ENCODE assay signal across 1 cellular context in the genomic region with DNA sequence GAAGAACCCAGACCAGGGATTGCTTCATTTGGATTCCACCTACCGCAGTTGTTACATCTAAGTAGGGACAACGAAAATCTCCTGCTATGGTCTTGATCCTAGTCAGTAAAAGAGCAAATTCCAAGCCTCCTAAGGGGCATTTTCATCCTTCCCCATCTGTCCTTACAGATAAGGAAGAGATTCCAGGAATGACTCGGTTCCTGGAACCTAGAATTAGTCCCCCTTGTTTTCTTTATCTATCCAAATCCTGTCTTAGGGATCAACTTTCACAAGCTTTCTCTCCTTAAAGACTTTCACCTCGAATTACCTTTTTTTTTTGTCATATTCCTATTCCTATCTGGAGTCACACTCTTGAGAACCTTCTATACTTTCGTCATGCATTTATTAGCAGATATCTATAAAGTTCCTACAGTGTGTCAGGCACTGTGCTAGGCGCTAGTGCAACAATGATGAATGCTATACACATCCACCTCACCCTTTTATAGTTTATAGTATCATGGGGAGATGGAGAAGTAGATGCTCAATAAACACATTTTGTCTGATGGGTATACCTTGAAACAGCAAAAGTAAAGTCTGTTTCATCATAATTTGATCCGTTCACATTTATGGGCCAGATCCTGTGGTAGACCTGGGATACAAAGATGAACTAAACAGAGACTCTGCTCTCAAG.
A peak's percentile ranks its signal among the peaks of the same experiment; 100 is the strongest.
TF ChIP-seq lines count a peak whose summit lies in the region.

No MANE protein-coding gene starts in this region.

TF ChIP-seq in K562, 482 proteins besides CTCF, POLR2A, EP300 and RAD21 (continued from another document and continues in another):
- TF ChIP-seq, protein P1, sequence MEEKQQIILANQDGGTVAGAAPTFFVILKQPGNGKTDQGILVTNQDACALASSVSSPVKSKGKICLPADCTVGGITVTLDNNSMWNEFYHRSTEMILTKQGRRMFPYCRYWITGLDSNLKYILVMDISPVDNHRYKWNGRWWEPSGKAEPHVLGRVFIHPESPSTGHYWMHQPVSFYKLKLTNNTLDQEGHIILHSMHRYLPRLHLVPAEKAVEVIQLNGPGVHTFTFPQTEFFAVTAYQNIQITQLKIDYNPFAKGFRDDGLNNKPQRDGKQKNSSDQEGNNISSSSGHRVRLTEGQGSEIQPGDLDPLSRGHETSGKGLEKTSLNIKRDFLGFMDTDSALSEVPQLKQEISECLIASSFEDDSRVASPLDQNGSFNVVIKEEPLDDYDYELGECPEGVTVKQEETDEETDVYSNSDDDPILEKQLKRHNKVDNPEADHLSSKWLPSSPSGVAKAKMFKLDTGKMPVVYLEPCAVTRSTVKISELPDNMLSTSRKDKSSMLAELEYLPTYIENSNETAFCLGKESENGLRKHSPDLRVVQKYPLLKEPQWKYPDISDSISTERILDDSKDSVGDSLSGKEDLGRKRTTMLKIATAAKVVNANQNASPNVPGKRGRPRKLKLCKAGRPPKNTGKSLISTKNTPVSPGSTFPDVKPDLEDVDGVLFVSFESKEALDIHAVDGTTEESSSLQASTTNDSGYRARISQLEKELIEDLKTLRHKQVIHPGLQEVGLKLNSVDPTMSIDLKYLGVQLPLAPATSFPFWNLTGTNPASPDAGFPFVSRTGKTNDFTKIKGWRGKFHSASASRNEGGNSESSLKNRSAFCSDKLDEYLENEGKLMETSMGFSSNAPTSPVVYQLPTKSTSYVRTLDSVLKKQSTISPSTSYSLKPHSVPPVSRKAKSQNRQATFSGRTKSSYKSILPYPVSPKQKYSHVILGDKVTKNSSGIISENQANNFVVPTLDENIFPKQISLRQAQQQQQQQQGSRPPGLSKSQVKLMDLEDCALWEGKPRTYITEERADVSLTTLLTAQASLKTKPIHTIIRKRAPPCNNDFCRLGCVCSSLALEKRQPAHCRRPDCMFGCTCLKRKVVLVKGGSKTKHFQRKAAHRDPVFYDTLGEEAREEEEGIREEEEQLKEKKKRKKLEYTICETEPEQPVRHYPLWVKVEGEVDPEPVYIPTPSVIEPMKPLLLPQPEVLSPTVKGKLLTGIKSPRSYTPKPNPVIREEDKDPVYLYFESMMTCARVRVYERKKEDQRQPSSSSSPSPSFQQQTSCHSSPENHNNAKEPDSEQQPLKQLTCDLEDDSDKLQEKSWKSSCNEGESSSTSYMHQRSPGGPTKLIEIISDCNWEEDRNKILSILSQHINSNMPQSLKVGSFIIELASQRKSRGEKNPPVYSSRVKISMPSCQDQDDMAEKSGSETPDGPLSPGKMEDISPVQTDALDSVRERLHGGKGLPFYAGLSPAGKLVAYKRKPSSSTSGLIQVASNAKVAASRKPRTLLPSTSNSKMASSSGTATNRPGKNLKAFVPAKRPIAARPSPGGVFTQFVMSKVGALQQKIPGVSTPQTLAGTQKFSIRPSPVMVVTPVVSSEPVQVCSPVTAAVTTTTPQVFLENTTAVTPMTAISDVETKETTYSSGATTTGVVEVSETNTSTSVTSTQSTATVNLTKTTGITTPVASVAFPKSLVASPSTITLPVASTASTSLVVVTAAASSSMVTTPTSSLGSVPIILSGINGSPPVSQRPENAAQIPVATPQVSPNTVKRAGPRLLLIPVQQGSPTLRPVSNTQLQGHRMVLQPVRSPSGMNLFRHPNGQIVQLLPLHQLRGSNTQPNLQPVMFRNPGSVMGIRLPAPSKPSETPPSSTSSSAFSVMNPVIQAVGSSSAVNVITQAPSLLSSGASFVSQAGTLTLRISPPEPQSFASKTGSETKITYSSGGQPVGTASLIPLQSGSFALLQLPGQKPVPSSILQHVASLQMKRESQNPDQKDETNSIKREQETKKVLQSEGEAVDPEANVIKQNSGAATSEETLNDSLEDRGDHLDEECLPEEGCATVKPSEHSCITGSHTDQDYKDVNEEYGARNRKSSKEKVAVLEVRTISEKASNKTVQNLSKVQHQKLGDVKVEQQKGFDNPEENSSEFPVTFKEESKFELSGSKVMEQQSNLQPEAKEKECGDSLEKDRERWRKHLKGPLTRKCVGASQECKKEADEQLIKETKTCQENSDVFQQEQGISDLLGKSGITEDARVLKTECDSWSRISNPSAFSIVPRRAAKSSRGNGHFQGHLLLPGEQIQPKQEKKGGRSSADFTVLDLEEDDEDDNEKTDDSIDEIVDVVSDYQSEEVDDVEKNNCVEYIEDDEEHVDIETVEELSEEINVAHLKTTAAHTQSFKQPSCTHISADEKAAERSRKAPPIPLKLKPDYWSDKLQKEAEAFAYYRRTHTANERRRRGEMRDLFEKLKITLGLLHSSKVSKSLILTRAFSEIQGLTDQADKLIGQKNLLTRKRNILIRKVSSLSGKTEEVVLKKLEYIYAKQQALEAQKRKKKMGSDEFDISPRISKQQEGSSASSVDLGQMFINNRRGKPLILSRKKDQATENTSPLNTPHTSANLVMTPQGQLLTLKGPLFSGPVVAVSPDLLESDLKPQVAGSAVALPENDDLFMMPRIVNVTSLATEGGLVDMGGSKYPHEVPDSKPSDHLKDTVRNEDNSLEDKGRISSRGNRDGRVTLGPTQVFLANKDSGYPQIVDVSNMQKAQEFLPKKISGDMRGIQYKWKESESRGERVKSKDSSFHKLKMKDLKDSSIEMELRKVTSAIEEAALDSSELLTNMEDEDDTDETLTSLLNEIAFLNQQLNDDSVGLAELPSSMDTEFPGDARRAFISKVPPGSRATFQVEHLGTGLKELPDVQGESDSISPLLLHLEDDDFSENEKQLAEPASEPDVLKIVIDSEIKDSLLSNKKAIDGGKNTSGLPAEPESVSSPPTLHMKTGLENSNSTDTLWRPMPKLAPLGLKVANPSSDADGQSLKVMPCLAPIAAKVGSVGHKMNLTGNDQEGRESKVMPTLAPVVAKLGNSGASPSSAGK (IDR thresholded peaks at IDR 0.05) = no peak
- TF ChIP-seq RAD51 (IDR thresholded peaks at IDR 0.05; ENCODE audit: borderline replicate concordance, low read depth) (no peak), DPF2 (IDR thresholded peaks at IDR 0.05) (0 out of 2 replicates have a peak, but pooled peaks have one; percentile 61), ESRRB (CRISPR knock-in tag; IDR thresholded peaks at IDR 0.05; ENCODE audit: borderline replicate concordance) (no peak), MCM3 (IDR thresholded peaks at IDR 0.05) (no peak), ZNF696 (CRISPR knock-in tag; conservative IDR thresholded peaks at IDR 0.05) (no peak), TAL1 (IDR thresholded peaks at IDR 0.05) (peak; percentile 64), ZNF175 (CRISPR knock-in tag; IDR thresholded peaks at IDR 0.05; ENCODE audit: low read depth) (0 out of 2 replicates have a peak, but pooled peaks have one; percentile 41), IRF2 (CRISPR knock-in tag; IDR thresholded peaks at IDR 0.05) (no peak), ZNF507 (tag; conservative IDR thresholded peaks at IDR 0.05) (peak; percentile 97), ZNF766 (CRISPR knock-in tag; conservative IDR thresholded peaks at IDR 0.05) (peak; percentile 25; the same call in 1 of the 2 replicates), YY1 (IDR thresholded peaks at IDR 0.05; ENCODE audit: borderline replicate concordance in 1 of 3, control insufficient read depth in 1 of 3, extremely low read depth in 1 of 3, insufficient read depth in 3 of 3, insufficient read length in 1 of 3, insufficient replicate concordance in 2 of 3, low read depth in 1 of 3, low read length in 2 of 3) (no peak), NUFIP1 (IDR thresholded peaks at IDR 0.05; ENCODE audit: partially characterized antibody) (no peak), NFYB (IDR thresholded peaks at IDR 0.05; ENCODE audit: extremely low read depth, insufficient read length) (no peak), ILF3 (IDR thresholded peaks at IDR 0.05; ENCODE audit: borderline replicate concordance) (no peak), ZNF146 (CRISPR knock-in tag; IDR thresholded peaks at IDR 0.05; ENCODE audit: unreplicated experiment) (no peak), ZBTB7A (IDR thresholded peaks at IDR 0.05; ENCODE audit: borderline replicate concordance, control insufficient read depth, low read depth, low read length) (no peak), ZNF717 (CRISPR knock-in tag; IDR thresholded peaks at IDR 0.05) (no peak), ZC3H11A (IDR thresholded peaks at IDR 0.05; ENCODE audit: low read depth, low read length) (no peak), NR2C2 (CRISPR knock-in tag; IDR thresholded peaks at IDR 0.05) (no peak), NR2C2 (tag; IDR thresholded peaks at IDR 0.05) (no peak), SAP30 (IDR thresholded peaks at IDR 0.05; ENCODE audit: borderline replicate concordance, insufficient read depth, low read depth, low read length, poor library complexity, severe bottlenecking) (no peak), ZNF347 (CRISPR knock-in tag; IDR thresholded peaks at IDR 0.05; ENCODE audit: low read depth) (no peak)
- TF ChIP-seq, protein P2, sequence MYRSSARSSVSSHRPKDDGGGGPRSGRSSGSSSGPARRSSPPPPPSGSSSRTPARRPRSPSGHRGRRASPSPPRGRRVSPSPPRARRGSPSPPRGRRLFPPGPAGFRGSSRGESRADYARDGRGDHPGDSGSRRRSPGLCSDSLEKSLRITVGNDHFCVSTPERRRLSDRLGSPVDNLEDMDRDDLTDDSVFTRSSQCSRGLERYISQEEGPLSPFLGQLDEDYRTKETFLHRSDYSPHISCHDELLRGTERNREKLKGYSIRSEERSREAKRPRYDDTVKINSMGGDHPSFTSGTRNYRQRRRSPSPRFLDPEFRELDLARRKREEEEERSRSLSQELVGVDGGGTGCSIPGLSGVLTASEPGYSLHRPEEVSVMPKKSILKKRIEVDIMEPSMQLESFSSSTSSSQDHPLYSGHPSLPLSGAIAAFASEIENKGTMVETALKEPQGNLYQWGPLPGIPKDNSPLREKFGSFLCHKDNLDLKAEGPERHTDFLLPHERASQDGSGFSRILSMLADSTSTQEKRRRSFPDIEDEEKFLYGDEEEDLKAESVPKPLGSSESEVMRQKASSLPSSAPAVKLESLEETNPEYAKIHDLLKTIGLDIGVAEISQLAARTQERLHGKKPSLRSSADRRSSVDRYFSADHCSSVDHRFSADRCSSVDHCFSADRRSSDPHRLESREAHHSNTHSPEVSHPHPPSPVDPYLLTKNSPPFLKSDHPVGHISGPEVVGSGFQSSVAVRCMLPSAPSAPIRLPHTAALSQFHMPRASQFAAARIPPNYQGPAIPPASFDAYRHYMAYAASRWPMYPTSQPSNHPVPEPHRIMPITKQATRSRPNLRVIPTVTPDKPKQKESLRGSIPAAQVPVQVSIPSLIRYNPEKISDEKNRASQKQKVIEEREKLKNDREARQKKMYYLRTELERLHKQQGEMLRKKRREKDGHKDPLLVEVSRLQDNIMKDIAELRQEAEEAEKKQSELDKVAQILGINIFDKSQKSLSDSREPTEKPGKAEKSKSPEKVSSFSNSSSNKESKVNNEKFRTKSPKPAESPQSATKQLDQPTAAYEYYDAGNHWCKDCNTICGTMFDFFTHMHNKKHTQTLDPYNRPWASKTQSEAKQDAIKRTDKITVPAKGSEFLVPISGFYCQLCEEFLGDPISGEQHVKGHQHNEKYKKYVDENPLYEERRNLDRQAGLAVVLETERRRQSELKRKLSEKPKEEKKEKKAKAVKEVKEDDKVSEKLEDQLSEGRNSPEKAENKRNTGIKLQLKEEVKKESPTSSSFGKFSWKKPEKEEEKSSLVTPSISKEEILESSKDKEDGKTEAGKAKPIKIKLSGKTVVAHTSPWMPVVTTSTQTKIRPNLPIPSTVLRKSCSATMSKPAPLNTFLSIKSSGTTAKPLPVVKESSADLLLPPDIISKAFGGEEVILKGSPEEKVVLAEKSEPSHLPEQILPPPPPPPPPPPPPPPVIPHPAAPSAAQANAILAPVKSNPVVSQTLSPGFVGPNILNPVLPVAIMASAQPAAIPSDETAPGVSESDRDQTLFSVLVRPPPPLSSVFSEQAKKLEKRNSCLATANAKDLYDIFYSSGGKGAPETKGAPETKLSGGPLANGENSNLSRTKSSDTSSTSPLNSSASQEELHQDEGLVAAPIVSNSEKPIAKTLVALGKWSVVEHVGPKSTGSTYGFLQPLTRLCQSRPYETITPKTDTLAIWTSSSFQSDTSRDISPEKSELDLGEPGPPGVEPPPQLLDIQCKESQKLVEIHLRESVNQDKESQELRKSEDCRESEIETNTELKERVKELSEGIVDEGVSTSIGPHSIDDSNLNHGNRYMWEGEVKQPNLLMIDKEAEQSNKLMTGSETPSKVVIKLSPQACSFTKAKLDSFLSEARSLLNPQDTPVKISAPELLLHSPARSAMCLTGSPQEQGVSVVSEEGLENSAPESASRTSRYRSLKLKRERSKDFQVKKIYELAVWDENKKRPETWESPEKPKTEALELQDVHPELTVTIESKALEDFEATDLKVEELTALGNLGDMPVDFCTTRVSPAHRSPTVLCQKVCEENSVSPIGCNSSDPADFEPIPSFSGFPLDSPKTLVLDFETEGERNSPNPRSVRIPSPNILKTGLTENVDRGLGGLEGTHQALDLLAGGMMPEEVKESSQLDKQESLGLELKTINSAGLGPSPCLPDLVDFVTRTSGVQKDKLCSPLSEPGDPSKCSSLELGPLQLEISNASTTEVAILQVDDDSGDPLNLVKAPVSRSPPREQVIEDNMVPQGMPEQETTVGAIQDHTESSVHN (IDR thresholded peaks at IDR 0.05; ENCODE audit: borderline replicate concordance in 1 of 2, low read depth in 1 of 2) = no peak
- TF ChIP-seq, protein P3, sequence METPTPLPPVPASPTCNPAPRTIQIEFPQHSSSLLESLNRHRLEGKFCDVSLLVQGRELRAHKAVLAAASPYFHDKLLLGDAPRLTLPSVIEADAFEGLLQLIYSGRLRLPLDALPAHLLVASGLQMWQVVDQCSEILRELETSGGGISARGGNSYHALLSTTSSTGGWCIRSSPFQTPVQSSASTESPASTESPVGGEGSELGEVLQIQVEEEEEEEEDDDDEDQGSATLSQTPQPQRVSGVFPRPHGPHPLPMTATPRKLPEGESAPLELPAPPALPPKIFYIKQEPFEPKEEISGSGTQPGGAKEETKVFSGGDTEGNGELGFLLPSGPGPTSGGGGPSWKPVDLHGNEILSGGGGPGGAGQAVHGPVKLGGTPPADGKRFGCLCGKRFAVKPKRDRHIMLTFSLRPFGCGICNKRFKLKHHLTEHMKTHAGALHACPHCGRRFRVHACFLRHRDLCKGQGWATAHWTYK (CRISPR knock-in tag; IDR thresholded peaks at IDR 0.05) = no peak
- TF ChIP-seq, protein P4, sequence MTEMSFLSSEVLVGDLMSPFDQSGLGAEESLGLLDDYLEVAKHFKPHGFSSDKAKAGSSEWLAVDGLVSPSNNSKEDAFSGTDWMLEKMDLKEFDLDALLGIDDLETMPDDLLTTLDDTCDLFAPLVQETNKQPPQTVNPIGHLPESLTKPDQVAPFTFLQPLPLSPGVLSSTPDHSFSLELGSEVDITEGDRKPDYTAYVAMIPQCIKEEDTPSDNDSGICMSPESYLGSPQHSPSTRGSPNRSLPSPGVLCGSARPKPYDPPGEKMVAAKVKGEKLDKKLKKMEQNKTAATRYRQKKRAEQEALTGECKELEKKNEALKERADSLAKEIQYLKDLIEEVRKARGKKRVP (CRISPR knock-in tag; IDR thresholded peaks at IDR 0.05) = no peak
- TF ChIP-seq, protein P5, sequence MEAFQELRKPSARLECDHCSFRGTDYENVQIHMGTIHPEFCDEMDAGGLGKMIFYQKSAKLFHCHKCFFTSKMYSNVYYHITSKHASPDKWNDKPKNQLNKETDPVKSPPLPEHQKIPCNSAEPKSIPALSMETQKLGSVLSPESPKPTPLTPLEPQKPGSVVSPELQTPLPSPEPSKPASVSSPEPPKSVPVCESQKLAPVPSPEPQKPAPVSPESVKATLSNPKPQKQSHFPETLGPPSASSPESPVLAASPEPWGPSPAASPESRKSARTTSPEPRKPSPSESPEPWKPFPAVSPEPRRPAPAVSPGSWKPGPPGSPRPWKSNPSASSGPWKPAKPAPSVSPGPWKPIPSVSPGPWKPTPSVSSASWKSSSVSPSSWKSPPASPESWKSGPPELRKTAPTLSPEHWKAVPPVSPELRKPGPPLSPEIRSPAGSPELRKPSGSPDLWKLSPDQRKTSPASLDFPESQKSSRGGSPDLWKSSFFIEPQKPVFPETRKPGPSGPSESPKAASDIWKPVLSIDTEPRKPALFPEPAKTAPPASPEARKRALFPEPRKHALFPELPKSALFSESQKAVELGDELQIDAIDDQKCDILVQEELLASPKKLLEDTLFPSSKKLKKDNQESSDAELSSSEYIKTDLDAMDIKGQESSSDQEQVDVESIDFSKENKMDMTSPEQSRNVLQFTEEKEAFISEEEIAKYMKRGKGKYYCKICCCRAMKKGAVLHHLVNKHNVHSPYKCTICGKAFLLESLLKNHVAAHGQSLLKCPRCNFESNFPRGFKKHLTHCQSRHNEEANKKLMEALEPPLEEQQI (IDR thresholded peaks at IDR 0.05) = 0 out of 2 replicates have a peak, but pooled peaks have one; percentile 59
